23 cellular contexts compared by ENCODE assay signal in the genomic region with DNA sequence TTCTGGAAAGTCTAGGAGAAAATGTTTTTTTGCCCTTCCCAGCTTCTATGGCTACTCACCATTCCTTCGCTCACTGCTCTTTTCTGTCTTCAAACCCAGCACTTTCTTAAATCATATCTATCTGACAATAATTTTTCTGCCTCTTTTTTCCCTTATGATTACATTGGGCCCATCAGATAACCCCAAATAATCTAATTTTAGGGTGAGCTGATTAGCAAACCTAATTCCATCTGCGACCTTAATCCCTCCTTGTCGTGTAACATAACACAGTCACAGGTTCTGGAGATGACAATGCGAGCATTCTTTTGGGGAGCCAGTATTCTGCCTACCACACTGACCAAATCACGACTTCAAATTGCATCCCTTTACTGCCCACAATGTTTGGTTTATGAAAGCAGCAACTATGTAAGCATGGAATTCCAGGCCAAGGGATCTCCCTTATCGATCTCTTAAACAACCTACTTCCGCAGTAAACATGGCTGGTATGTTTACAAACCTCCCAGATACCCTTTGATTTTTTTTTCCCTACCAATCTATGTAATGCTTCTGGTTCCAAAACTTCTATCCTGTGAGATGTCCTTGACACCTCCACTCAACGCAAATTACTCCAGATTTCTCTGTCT.
DNase-seq lines count a peak whose midpoint lies in the region; TF ChIP-seq lines count a peak whose summit lies in the region.
"Had no signal": no experiment of that assay in that cellular context is flagged by ENCODE, and none has a peak within 500 bp of the region (broad histone marks: within the 10 kb centered on the region; RNA-seq: fewer than 3 reads in every experiment).

No MANE protein-coding gene starts in this region.

- H3K9ac ChIP-seq in mesenchymal stem cell (ENCODE audit: low read length), result no peak overlapping the region
- H3K9ac ChIP-seq: GM23248 had no signal

- H4K91ac ChIP-seq in mesenchymal stem cell (ENCODE audit: low read length), result no peak overlapping the region

- no peak overlapping the region for H3K23ac ChIP-seq in mesenchymal stem cell (ENCODE audit: low read length in 2 of 2)

- H2BK120ac ChIP-seq in mesenchymal stem cell (ENCODE audit: low read depth, low read length), result no peak overlapping the region

- H3K4me2 ChIP-seq in mesenchymal stem cell (ENCODE audit: low read length, poor library complexity, severe bottlenecking), result no peak overlapping the region
- no peak overlapping the region for H3K4me2 ChIP-seq in osteoblast (ENCODE audit: insufficient read depth, low read length)
- H3K4me2 ChIP-seq: PC-9 had no signal

- H2BK15ac ChIP-seq in mesenchymal stem cell (ENCODE audit: low read depth, poor library complexity, severe bottlenecking), result no peak overlapping the region

- no peak overlapping the region for H3K14ac ChIP-seq in mesenchymal stem cell (ENCODE audit: low read length in 2 of 2)

- H3K27me3 ChIP-seq in mesenchymal stem cell (ENCODE audit: control insufficient read depth in 1 of 2, insufficient read depth in 1 of 2, low read length in 2 of 2), result no peaks in the 10 kb centered on the region
- H3K27me3 ChIP-seq in osteoblast (ENCODE audit: insufficient read depth, low read length), result no peaks in the 10 kb centered on the region
- H3K27me3 ChIP-seq: BE2C, SJCRH30 had no signal

- H2AK5ac ChIP-seq in mesenchymal stem cell (ENCODE audit: low read length, severe bottlenecking), result no peak overlapping the region

- H3K36me3 ChIP-seq in mesenchymal stem cell (ENCODE audit: control insufficient read depth in 1 of 2, insufficient read depth in 2 of 2, low read depth in 1 of 2, low read length in 2 of 2) (no peaks in the 10 kb centered on the region), osteoblast (ENCODE audit: insufficient read depth, low read length) (no peaks in the 10 kb centered on the region)
- H3K36me3 ChIP-seq: BE2C, SJCRH30 had no signal

- H3K4me3 ChIP-seq in mesenchymal stem cell (ENCODE audit: insufficient read depth in 1 of 2, low read depth in 1 of 2, low read length in 2 of 2) (no peak overlapping the region), osteoblast (ENCODE audit: insufficient read depth, low read length) (no peak overlapping the region)
- H3K4me3 ChIP-seq: GM23248, K562, PC-9, SJCRH30 had no signal

- H3K4ac ChIP-seq in mesenchymal stem cell (ENCODE audit: low read depth in 1 of 2, low read length in 2 of 2), result no peak overlapping the region

- DNase-seq in H4 (ENCODE audit: low spot score) (peak; percentile 44), NCI-H82 treated with DMSO at 0.1 percent for 48 hours (lab: John Stamatoyannopoulos, UW; ENCODE audit: unreplicated experiment) (peak; percentile 44), mesenchymal stem cell (peak; percentile 67), C1 segment of cervical spinal cord (lab: John Stamatoyannopoulos, UW) (no peak), NCI-H510A treated with DMSO at 0.1 percent for 48 hours (lab: John Stamatoyannopoulos, UW) (no peak), GOT3 (lab: John Stamatoyannopoulos, UW) (no peak), osteoblast (ENCODE audit: insufficient read length, low spot score, missing footprints) (no peak)
- DNase-seq: 8988T, ACHN, BE2C, GM23248, Kasumi-1, MV-4-11, NCI-H1105, NCI-H1436 treated with DMSO at 0.1 percent for 48 hours, NCI-H1930, NCI-H2107, NCI-H524 treated with DMSO at 0.1 percent for 48 hours, NCI-H774, PC-9, SJCRH30 had no signal

- no peaks in the 10 kb centered on the region for H3K9me3 ChIP-seq in mesenchymal stem cell (ENCODE audit: control insufficient read depth, low read length)
- no peaks in the 10 kb centered on the region for H3K9me3 ChIP-seq in osteoblast (ENCODE audit: low read depth, low read length)
- H3K9me3 ChIP-seq: BE2C, SJCRH30 had no signal

- H4K20me1 ChIP-seq in osteoblast (ENCODE audit: insufficient read depth, low read length), result no peaks in the 10 kb centered on the region

- no peaks in the 10 kb centered on the region for H3K79me1 ChIP-seq in mesenchymal stem cell (replicated peaks; ENCODE audit: low read length, poor library complexity, severe bottlenecking)

- H2BK12ac ChIP-seq in mesenchymal stem cell (ENCODE audit: low read length in 2 of 2), result peak overlapping the region in 1 of 2 experiments; percentile 39

- H3K27ac ChIP-seq in VCaP (peak overlapping the region; percentile 65), mesenchymal stem cell (ENCODE audit: low read length, poor library complexity, severe bottlenecking) (no peak overlapping the region), osteoblast (ENCODE audit: low read depth, low read length) (no peak overlapping the region)
- H3K27ac ChIP-seq: GM23248, PC-9, SJCRH30 had no signal

- 36% methylated on average over 8 of the region's 8 CpGs for WGBS in mesenchymal stem cell

- H2AFZ ChIP-seq in mesenchymal stem cell (ENCODE audit: low read depth, low read length) (no peak overlapping the region), osteoblast (ENCODE audit: low read length) (no peak overlapping the region)
- H2AFZ ChIP-seq: GM23248, PC-9 had no signal

- H3K79me2 ChIP-seq in osteoblast (ENCODE audit: insufficient read depth, low read length), result no peaks in the 10 kb centered on the region

- no peak overlapping the region for H4K8ac ChIP-seq in mesenchymal stem cell (ENCODE audit: low read length)

- no peak overlapping the region for H2BK5ac ChIP-seq in mesenchymal stem cell (ENCODE audit: low read depth, low read length, poor library complexity, severe bottlenecking)

- TF ChIP-seq CTCF in VCaP (conservative IDR thresholded peaks at IDR 0.05) (no peak), osteoblast (IDR thresholded peaks at IDR 0.05; ENCODE audit: extremely low read depth, low read depth, low read length) (no peak)

- H3K4me1 ChIP-seq in mesenchymal stem cell (ENCODE audit: control insufficient read depth, insufficient read depth, low read depth, low read length), result no peaks in the 10 kb centered on the region
- no peaks in the 10 kb centered on the region for H3K4me1 ChIP-seq in osteoblast (ENCODE audit: insufficient read depth, low read length)
- H3K4me1 ChIP-seq: BE2C, SJCRH30 had no signal

- H3K18ac ChIP-seq in mesenchymal stem cell (ENCODE audit: low read depth in 1 of 2, low read length in 2 of 2), result peak overlapping the region in 1 of 2 experiments; percentile 54

Comparison
In these comparisons a context has a peak if more than half of its experiments do, and no peak if none do; other contexts are left out.
1. DNase-seq: peak in H4 (single experiment), NCI-H82 treated with DMSO at 0.1 percent for 48 hours (single experiment) and mesenchymal stem cell (single experiment); none in C1 segment of cervical spinal cord (0 of 14), NCI-H510A treated with DMSO at 0.1 percent for 48 hours (single experiment), GOT3 (single experiment) and osteoblast (single experiment).